In genomic region chr1:110829955-110830553, GRCh38 we compare ENCODE assay signal across 8 cellular contexts. TPM values are rescaled to one million over a fixed set of nuclear protein-coding genes. Genes with fewer than 3 reads are reported as not detected.
DNase-seq lines count a peak whose midpoint lies in the region; ATAC-seq and TF ChIP-seq lines count a peak whose summit lies in the region.

No MANE protein-coding gene starts in this region.

- TF ChIP-seq CTCF in right lobe of liver (IDR thresholded peaks at IDR 0.05) (peak; percentile 28 to 72 (median 55)), gastroesophageal sphincter (IDR thresholded peaks at IDR 0.05) (peak in 1 of 4 experiments; percentile 22)

- DNase-seq in activated CD4-positive, alpha-beta T cell treated with anti-CD3 and anti-CD28 coated beads for 4 hours, result peak; percentile 27 to 48
- DNase-seq in activated CD4-positive, alpha-beta T cell treated with anti-CD3 and anti-CD28 coated beads, Interleukin-2, amount 50 U/mL, for 1 hour, result no peak
- DNase-seq in NCI-H82 (lab: John Stamatoyannopoulos, UW) (peak; percentile 85), amniotic epithelial cell (ENCODE audit: low read depth) (peak; percentile 7), right lobe of liver (no peak), T1000 (lab: John Stamatoyannopoulos, UW) (no peak)

- intact Hi-C loops in right lobe of liver (cut with DNase I), result no loop called here

- H3K4me3 ChIP-seq in right lobe of liver (no peak overlapping the region), gastroesophageal sphincter (no peak overlapping the region)

- H3K27ac ChIP-seq in right lobe of liver (no peak overlapping the region), gastroesophageal sphincter (no peak overlapping the region)

- H3K4me1 ChIP-seq in right lobe of liver (no peaks in the 10 kb centered on the region), gastroesophageal sphincter (no peaks in the 10 kb centered on the region)

- 22% methylated on average over 5 of the region's 5 CpGs for WGBS in right lobe of liver (ENCODE audit: insufficient coverage, low coverage, low lambda C conversion rate, missing lambda C conversion rate)
- 48 to 49% methylated on average over 5 of the region's 5 CpGs for WGBS in gastroesophageal sphincter (ENCODE audit: low coverage in 1 of 2), 2 donors

- H3K9me3 ChIP-seq in right lobe of liver (no peaks in the 10 kb centered on the region), gastroesophageal sphincter (no peaks in the 10 kb centered on the region)

- TF ChIP-seq EP300 in gastroesophageal sphincter (IDR thresholded peaks at IDR 0.05), result no peak

- H3K27me3 ChIP-seq in right lobe of liver (no peaks in the 10 kb centered on the region), gastroesophageal sphincter (peaks cover under 1% of the 10 kb centered on the region)

- ATAC-seq in HG02623 (IDR thresholded peaks at IDR 0.05; ENCODE audit: unreplicated experiment), result peak; percentile 48
- ATAC-seq in right lobe of liver, result peak; percentile 67 to 78 (median 72)
- no peak for ATAC-seq in gastroesophageal sphincter

- no peaks in the 10 kb centered on the region for H3K36me3 ChIP-seq in right lobe of liver
- no peaks in the 10 kb centered on the region for H3K36me3 ChIP-seq in gastroesophageal sphincter

- TF ChIP-seq POLR2A in right lobe of liver (IDR thresholded peaks at IDR 0.05) (no peak), gastroesophageal sphincter (IDR thresholded peaks at IDR 0.05) (no peak)

RNA-seq across cellular contexts. Expression of gene CD53, which starts 42.9 kb away (rescaled TPM):
- 10 to 100 TPM in 4 of 6 experiments, 1 to 10 TPM in 2; 7.8 to 26.6 (median 11.9) TPM for total RNA-seq in right lobe of liver
- total RNA-seq in gastroesophageal sphincter, result 10 to 100 TPM in 3 of 4 donors, 1 to 10 TPM in 1; 8.1 to 48.1 (median 22.9) TPM

Comparison
In these comparisons a context has a peak if more than half of its experiments do, and no peak if none do; other contexts are left out.
1. DNase-seq: peak in activated CD4-positive, alpha-beta T cell treated with anti-CD3 and anti-CD28 coated beads for 4 hours (2 of 2), NCI-H82 (single experiment) and amniotic epithelial cell (single experiment); none in activated CD4-positive, alpha-beta T cell treated with anti-CD3 and anti-CD28 coated beads, Interleukin-2, amount 50 U/mL, for 1 hour (single experiment), right lobe of liver (0 of 3) and T1000 (single experiment).